In the genomic region with DNA sequence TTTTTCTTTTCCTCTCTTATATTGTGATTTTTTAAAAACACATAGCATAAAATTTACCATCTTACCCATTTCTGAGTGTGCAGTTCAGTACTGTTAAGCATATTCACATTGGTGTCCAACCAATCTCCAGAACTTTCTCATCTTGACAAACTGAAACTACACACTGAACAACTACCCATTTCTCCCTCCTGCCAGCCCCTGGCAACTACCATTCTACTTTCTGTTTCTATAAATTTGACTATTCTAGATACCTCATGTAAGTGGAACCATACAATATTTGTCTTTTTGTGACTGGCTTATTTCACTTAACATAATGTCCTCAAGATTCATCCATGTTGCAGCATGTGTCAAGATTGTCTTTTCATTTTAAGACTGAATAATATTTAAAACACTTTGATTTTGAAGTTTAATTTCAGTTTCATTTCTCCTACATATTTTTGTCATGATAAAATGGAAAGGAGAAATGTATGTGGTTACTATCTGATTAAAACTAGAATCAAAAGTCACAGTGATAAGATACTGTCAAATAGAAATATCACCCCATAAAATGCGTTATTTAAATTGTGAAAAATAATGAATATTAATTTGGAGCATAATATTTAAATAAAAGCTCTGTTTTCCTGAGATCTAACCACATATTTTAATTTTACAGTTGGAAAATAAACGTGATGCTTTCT, we compare ENCODE assay signal across 11 cellular contexts.
DNase-seq lines count a peak whose midpoint lies in the region; ATAC-seq and TF ChIP-seq lines count a peak whose summit lies in the region.
"Had no signal": no experiment of that assay in that cellular context is flagged by ENCODE, and none has a peak within 500 bp of the region (broad histone marks: within the 10 kb centered on the region; RNA-seq: fewer than 3 reads in every experiment).

No MANE protein-coding gene starts in this region.

- ATAC-seq in HG02973 (IDR thresholded peaks at IDR 0.05; ENCODE audit: unreplicated experiment) (peak; percentile 54), HG02840 (IDR thresholded peaks at IDR 0.05; ENCODE audit: low FRiP score, unreplicated experiment) (no peak)
- ATAC-seq in stimulated activated naive CD8-positive, alpha-beta T cell treated with anti-CD3 and anti-CD28 coated beads, Interleukin-15, Interleukin-2, amounts not matched to agents 100 U/mL and 50 U/mL, for 24 hours = peak; percentile 57

- 87 to 88% methylated on average over 2 of the region's 2 CpGs for WGBS in lower leg skin, 2 donors

- peak overlapping the region; percentile 4 for H3K27ac Mint-ChIP-seq in activated CD4-positive, alpha-beta memory T cell treated with anti-CD3 and anti-CD28 coated beads for 36 hours

- H3K27me3 Mint-ChIP-seq in activated CD4-positive, alpha-beta memory T cell treated with anti-CD3 and anti-CD28 coated beads for 36 hours = no peaks in the 10 kb centered on the region

- H3K9me3 Mint-ChIP-seq in activated CD4-positive, alpha-beta memory T cell treated with anti-CD3 and anti-CD28 coated beads for 36 hours = peaks cover 4% of the 10 kb centered on the region

- no peak for TF ChIP-seq POLR2A in lower leg skin (IDR thresholded peaks at IDR 0.05)

- POLR2A ChIA-PET in activated CD4-positive, alpha-beta memory T cell treated with anti-CD3 and anti-CD28 coated beads for 36 hours (lab: Charles Lee) = no interaction called here

- no peak for TF ChIP-seq CTCF in lower leg skin (IDR thresholded peaks at IDR 0.05)

- peak; percentile 7 for DNase-seq in stimulated activated CD4-positive, alpha-beta T cell treated with anti-CD3 and anti-CD28 coated beads, Interleukin-15, amount 100 ng/mL, for 24 hours
- DNase-seq in stimulated activated CD4-positive, alpha-beta T cell treated with anti-CD3 and anti-CD28 coated beads, Interleukin-2, amount 100 ng/mL, for 48 hours = no peak
- peak; percentile 21 for DNase-seq in activated CD4-positive, alpha-beta memory T cell treated with anti-CD3 and anti-CD28 coated beads for 36 hours
- no peak for DNase-seq in stimulated activated naive CD8-positive, alpha-beta T cell treated with anti-CD3 and anti-CD28 coated beads, Interleukin-15, Interleukin-2, amounts not matched to agents 100 U/mL and 50 U/mL, for 24 hours
- no peak for DNase-seq in NCI-H1092 treated with DMSO at 0.1 percent for 48 hours (lab: John Stamatoyannopoulos, UW)
- DNase-seq in lower leg skin (ENCODE audit: low spot score in 2 of 2) = no peak
- DNase-seq: sigmoid colon had no signal

- intact Hi-C loops in activated CD4-positive, alpha-beta memory T cell treated with anti-CD3 and anti-CD28 coated beads for 36 hours (cut with micrococcal nuclease) = no loop called here
- intact Hi-C loops in lower leg skin (cut with DNase I; ENCODE audit: low total_unique reads) = no loop called here

- peaks cover 35% of the 10 kb centered on the region for H3K4me1 Mint-ChIP-seq in activated CD4-positive, alpha-beta memory T cell treated with anti-CD3 and anti-CD28 coated beads for 36 hours (ENCODE audit: low read depth)

- peaks cover 12% of the 10 kb centered on the region for H3K36me3 Mint-ChIP-seq in activated CD4-positive, alpha-beta memory T cell treated with anti-CD3 and anti-CD28 coated beads for 36 hours

- CTCF ChIA-PET in activated CD4-positive, alpha-beta memory T cell treated with anti-CD3 and anti-CD28 coated beads for 36 hours (lab: Charles Lee) = interaction anchor here (1.3 kb wide), 1 partner anchor 179 kb away, joined by 3 read pairs; no protein-coding TSS in a partner anchor

- no peak overlapping the region for H3K4me3 ChIP-seq in lower leg skin (ENCODE audit: low read depth, poor library complexity, severe bottlenecking)
- H3K4me3 ChIP-seq: BLaER1, cardiac muscle cell, sigmoid colon had no signal

- no peak overlapping the region for H3K4me3 Mint-ChIP-seq in activated CD4-positive, alpha-beta memory T cell treated with anti-CD3 and anti-CD28 coated beads for 36 hours

Comparison
In these comparisons a context has a peak if more than half of its experiments do, and no peak if none do; other contexts are left out.
1. DNase-seq: peak in stimulated activated CD4-positive, alpha-beta T cell treated with anti-CD3 and anti-CD28 coated beads, Interleukin-15, amount 100 ng/mL, for 24 hours (single experiment) and activated CD4-positive, alpha-beta memory T cell treated with anti-CD3 and anti-CD28 coated beads for 36 hours (single experiment); none in stimulated activated CD4-positive, alpha-beta T cell treated with anti-CD3 and anti-CD28 coated beads, Interleukin-2, amount 100 ng/mL, for 48 hours (0 of 2), stimulated activated naive CD8-positive, alpha-beta T cell treated with anti-CD3 and anti-CD28 coated beads, Interleukin-15, Interleukin-2, amounts not matched to agents 100 U/mL and 50 U/mL, for 24 hours (single experiment), NCI-H1092 treated with DMSO at 0.1 percent for 48 hours (single experiment) and lower leg skin (0 of 2).